13 cellular contexts compared by ENCODE assay signal in the genomic region with DNA sequence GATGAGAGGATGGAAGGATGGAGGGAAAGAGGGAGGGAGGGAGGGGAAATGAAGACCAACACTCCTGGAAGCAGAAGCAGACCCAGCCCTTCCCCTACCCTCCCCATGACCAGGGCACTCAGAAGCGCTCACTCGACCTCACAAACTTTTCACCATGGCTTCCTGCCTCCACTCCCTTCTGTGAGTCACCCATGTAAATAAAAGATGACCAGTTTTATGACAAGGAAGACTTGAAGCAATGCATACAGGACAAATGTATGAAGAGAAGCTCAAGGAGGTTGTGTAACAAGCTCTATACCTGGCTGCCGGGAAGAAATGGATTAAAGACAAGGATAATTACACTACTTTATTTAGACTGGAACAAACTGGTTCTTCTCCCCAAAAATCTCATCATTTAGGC.
DNase-seq lines count a peak whose midpoint lies in the region; ATAC-seq and TF ChIP-seq lines count a peak whose summit lies in the region.
"Had no signal": no experiment of that assay in that cellular context is flagged by ENCODE, and none has a peak within 500 bp of the region (broad histone marks: within the 10 kb centered on the region; RNA-seq: fewer than 3 reads in every experiment).

No MANE protein-coding gene starts in this region.

- H3K4me3 Mint-ChIP-seq in activated T-helper 17 cell treated with anti-CD3 and anti-CD28 coated beads, Interleukin-2, amount 50 U/mL, for 72 hours: no peak overlapping the region
- H3K4me3 Mint-ChIP-seq: B cell; natural killer cell; stimulated activated naive B cell treated with anti-CD40 and anti-IgM and Interleukin-4, amounts not matched to agents 10 μg/mL and 1 μg/mL and 100 μg/mL, for 72 hours had no signal

- peaks cover 36% of the 10 kb centered on the region for H3K36me3 ChIP-seq in A673 (ENCODE audit: insufficient read depth, low read length, poor library complexity, severe bottlenecking)

- no peak for ATAC-seq in activated T-helper 17 cell treated with anti-CD3 and anti-CD28 coated beads, Interleukin-2, amount 50 U/mL, for 72 hours (replicated peaks)
- ATAC-seq: natural killer cell; stimulated activated naive B cell treated with anti-CD40 and anti-IgM and Interleukin-4, amounts not matched to agents 10 μg/mL and 1 μg/mL and 100 μg/mL, for 72 hours had no signal

- peaks cover 29% of the 10 kb centered on the region for H3K36me3 Mint-ChIP-seq in activated T-helper 17 cell treated with anti-CD3 and anti-CD28 coated beads, Interleukin-2, amount 50 U/mL, for 72 hours (ENCODE audit: low read depth)

- H3K27ac Mint-ChIP-seq in activated T-helper 17 cell treated with anti-CD3 and anti-CD28 coated beads, Interleukin-2, amount 50 U/mL, for 72 hours: no peak overlapping the region
- H3K27ac Mint-ChIP-seq: B cell; natural killer cell; stimulated activated naive B cell treated with anti-CD40 and anti-IgM and Interleukin-4, amounts not matched to agents 10 μg/mL and 1 μg/mL and 100 μg/mL, for 72 hours had no signal

- H3K4me1 ChIP-seq in A673 (ENCODE audit: insufficient read depth, low read length, poor library complexity, severe bottlenecking): no peaks in the 10 kb centered on the region

- H3K9me3 ChIP-seq in A673 (ENCODE audit: low read depth, low read length, poor library complexity, severe bottlenecking): peaks cover 9% of the 10 kb centered on the region

- H3K27ac ChIP-seq in A673 (ENCODE audit: low read depth, low read length, poor library complexity, severe bottlenecking) (no peak overlapping the region), coronary artery (no peak overlapping the region)
- H3K27ac ChIP-seq: cardiac muscle cell had no signal

- DNase-seq in 8988T: peak; percentile 50
- DNase-seq in HPDE6-E6E7 (ENCODE audit: extremely low spot score): peak; percentile 86
- peak; percentile 49 for DNase-seq in amniotic epithelial cell (ENCODE audit: low read depth)
- peak; percentile 73 for DNase-seq in hepatic stellate cell (ENCODE audit: low spot score)
- DNase-seq in A673 (ENCODE audit: low spot score): no peak
- no peak for DNase-seq in coronary artery (ENCODE audit: low spot score)
- DNase-seq in NCI-H187 (lab: John Stamatoyannopoulos, UW): no peak
- DNase-seq: natural killer cell; stimulated activated CD4-positive, alpha-beta T cell treated with anti-CD3 and anti-CD28 coated beads, Interleukin-15, amount 100 ng/mL, for 24 hours; stimulated activated naive B cell treated with anti-CD40 and anti-IgM and Interleukin-4, amounts not matched to agents 10 μg/mL and 1 μg/mL and 100 μg/mL, for 72 hours had no signal

- H3K27me3 ChIP-seq in A673 (replicated peaks; ENCODE audit: insufficient read depth, low read depth, low read length, poor library complexity): no peaks in the 10 kb centered on the region
- H3K27me3 ChIP-seq: cardiac muscle cell had no signal

- TF ChIP-seq CTCF in A673 (conservative IDR thresholded peaks at IDR 0.05; ENCODE audit: low read depth, low read length): no peak
- no peak for TF ChIP-seq CTCF in coronary artery (IDR thresholded peaks at IDR 0.05)

- H3K4me1 Mint-ChIP-seq in activated T-helper 17 cell treated with anti-CD3 and anti-CD28 coated beads, Interleukin-2, amount 50 U/mL, for 72 hours: no peaks in the 10 kb centered on the region
- H3K4me1 Mint-ChIP-seq: natural killer cell; stimulated activated naive B cell treated with anti-CD40 and anti-IgM and Interleukin-4, amounts not matched to agents 10 μg/mL and 1 μg/mL and 100 μg/mL, for 72 hours had no signal

- intact Hi-C loops in A673 (cut with micrococcal nuclease; ENCODE audit: unreplicated experiment): no loop called here

- no peak overlapping the region for H3K4me3 ChIP-seq in A673 (ENCODE audit: low read depth, low read length, poor library complexity, severe bottlenecking)
- H3K4me3 ChIP-seq in coronary artery: no peak overlapping the region
- H3K4me3 ChIP-seq: cardiac muscle cell had no signal

- no TSS peak for BruUV-seq in A673 (replicated peaks; lab: Mats Ljungman, UMichigan)

- CTCF ChIA-PET in A673 (lab: Charles Lee): no interaction called here

- POLR2A ChIA-PET in A673 (lab: Charles Lee; ENCODE audit: low non-redundant PET): no interaction called here

- peaks cover under 1% of the 10 kb centered on the region for H3K9me3 Mint-ChIP-seq in activated T-helper 17 cell treated with anti-CD3 and anti-CD28 coated beads, Interleukin-2, amount 50 U/mL, for 72 hours
- H3K9me3 Mint-ChIP-seq: natural killer cell had no signal

- H3K27me3 Mint-ChIP-seq in activated T-helper 17 cell treated with anti-CD3 and anti-CD28 coated beads, Interleukin-2, amount 50 U/mL, for 72 hours: no peaks in the 10 kb centered on the region
- H3K27me3 Mint-ChIP-seq: B cell; stimulated activated naive B cell treated with anti-CD40 and anti-IgM and Interleukin-4, amounts not matched to agents 10 μg/mL and 1 μg/mL and 100 μg/mL, for 72 hours had no signal

Comparison
In these comparisons a context has a peak if more than half of its experiments do, and no peak if none do; other contexts are left out.
1. DNase-seq: peak in 8988T (single experiment), HPDE6-E6E7 (single experiment), amniotic epithelial cell (single experiment) and hepatic stellate cell (single experiment); none in A673 (single experiment), coronary artery (single experiment) and NCI-H187 (0 of 2).